In the genomic region with DNA sequence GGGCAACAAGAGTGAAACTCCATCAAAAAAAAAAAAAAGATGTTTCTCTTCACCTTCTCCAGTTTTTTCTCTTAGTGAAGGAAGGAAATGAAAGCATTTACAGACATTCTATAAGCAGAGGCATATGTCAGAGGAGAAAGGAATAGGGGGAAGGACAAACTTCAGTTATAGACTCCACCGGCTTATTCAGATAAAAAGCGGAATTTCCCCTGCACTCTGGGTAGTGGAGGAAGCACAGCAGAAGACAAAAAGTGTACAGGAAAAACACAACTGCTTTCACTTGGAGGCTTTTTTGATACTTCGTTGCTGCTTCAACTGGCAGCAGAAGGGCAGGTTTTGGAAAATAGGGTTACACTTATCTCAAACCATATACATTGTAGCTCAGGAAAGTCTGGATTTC, we compare ENCODE assay signal across 13 cellular contexts. TPM values are rescaled to one million over a fixed set of nuclear protein-coding genes. Genes with fewer than 3 reads are reported as not detected.
DNase-seq lines count a peak whose midpoint lies in the region; ATAC-seq and TF ChIP-seq lines count a peak whose summit lies in the region.
"Had no signal": no experiment of that assay in that cellular context is flagged by ENCODE, and none has a peak within 500 bp of the region (broad histone marks: within the 10 kb centered on the region; RNA-seq: fewer than 3 reads in every experiment).

No MANE protein-coding gene starts in this region.

- peak overlapping the region; percentile 60 for H3K27ac Mint-ChIP-seq in activated CD8-positive, alpha-beta T cell treated with anti-CD3 and anti-CD28 coated beads, Interleukin-2, amount 10 ng/mL, durations not matched to agents 7 days and 5 days
- peak overlapping the region; percentile 78 to 99 (median 97) for H3K27ac Mint-ChIP-seq in naive thymus-derived CD8-positive, alpha-beta T cell

- peaks cover 67% of the 10 kb centered on the region for H3K4me1 Mint-ChIP-seq in activated CD8-positive, alpha-beta T cell treated with anti-CD3 and anti-CD28 coated beads, Interleukin-2, amount 10 ng/mL, durations not matched to agents 7 days and 5 days (ENCODE audit: low read depth)
- peaks cover 27 to 72% (median 67%) of the 10 kb centered on the region in 4 donors for H3K4me1 Mint-ChIP-seq in naive thymus-derived CD8-positive, alpha-beta T cell

- no peak for ATAC-seq in activated CD8-positive, alpha-beta T cell treated with anti-CD3 and anti-CD28 coated beads, Interleukin-2, amount 10 ng/mL, durations not matched to agents 7 days and 5 days
- peak in 1 of 2 donors; percentile 4 for ATAC-seq in naive thymus-derived CD8-positive, alpha-beta T cell
- ATAC-seq in HG03159 (IDR thresholded peaks at IDR 0.05; ENCODE audit: unreplicated experiment) = no peak
- ATAC-seq: activated CD4-positive, CD25-positive, alpha-beta regulatory T cell treated with anti-CD3 and anti-CD28 coated beads, Interleukin-2, amount 50 U/mL, for 24 hours; left ventricle myocardium superior; SK-N-SH treated with all-trans-retinoic acid at 6 μM for 48 hours had no signal

- peak overlapping the region; percentile 63 for H3K4me3 Mint-ChIP-seq in activated CD8-positive, alpha-beta T cell treated with anti-CD3 and anti-CD28 coated beads, Interleukin-2, amount 10 ng/mL, durations not matched to agents 7 days and 5 days
- peak overlapping the region; percentile 64 to 98 (median 92) for H3K4me3 Mint-ChIP-seq in naive thymus-derived CD8-positive, alpha-beta T cell

- H3K27me3 ChIP-seq in HL-60 (ENCODE audit: insufficient read depth, poor library complexity, severe bottlenecking) = no peaks in the 10 kb centered on the region

- H3K27ac ChIP-seq in HL-60 (replicated peaks) = peak overlapping the region; percentile 62

- H3K36me3 Mint-ChIP-seq in activated CD8-positive, alpha-beta T cell treated with anti-CD3 and anti-CD28 coated beads, Interleukin-2, amount 10 ng/mL, durations not matched to agents 7 days and 5 days (ENCODE audit: low read depth) = peaks cover 38% of the 10 kb centered on the region
- H3K36me3 Mint-ChIP-seq in naive thymus-derived CD8-positive, alpha-beta T cell = peaks cover 2 to 15% (median 5%) of the 10 kb centered on the region in 3 donors

- peak; percentile 21 for DNase-seq in SIG-M5 treated with dmso at 0.1 percent for 504 hours (lab: John Stamatoyannopoulos, UW; ENCODE audit: unreplicated experiment)
- no peak for DNase-seq in SIG-M5 (lab: John Stamatoyannopoulos, UW)
- DNase-seq in HL-60 (ENCODE audit: low read depth in 1 of 2, low spot score in 1 of 2) = peak in 1 of 2 experiments; percentile 57
- DNase-seq in activated CD8-positive, alpha-beta T cell treated with anti-CD3 and anti-CD28 coated beads, Interleukin-2, amount 10 ng/mL, durations not matched to agents 7 days and 5 days = no peak
- peak in 4 of 10 donors; percentile 31 to 36 (median 34) for DNase-seq in naive thymus-derived CD8-positive, alpha-beta T cell
- no peak for DNase-seq in erythroblast (lab: John Stamatoyannopoulos, UW)
- no peak for DNase-seq in A172 (ENCODE audit: low spot score)
- DNase-seq: 8988T, cerebellar nuclear complex, left ventricle myocardium superior had no signal

- H3K9me3 Mint-ChIP-seq in activated CD8-positive, alpha-beta T cell treated with anti-CD3 and anti-CD28 coated beads, Interleukin-2, amount 10 ng/mL, durations not matched to agents 7 days and 5 days (ENCODE audit: insufficient read depth) = no peaks in the 10 kb centered on the region
- no peaks in the 10 kb centered on the region for H3K9me3 Mint-ChIP-seq in naive thymus-derived CD8-positive, alpha-beta T cell

- no peaks in the 10 kb centered on the region for H3K27me3 Mint-ChIP-seq in activated CD8-positive, alpha-beta T cell treated with anti-CD3 and anti-CD28 coated beads, Interleukin-2, amount 10 ng/mL, durations not matched to agents 7 days and 5 days (ENCODE audit: low read depth)
- H3K27me3 Mint-ChIP-seq in naive thymus-derived CD8-positive, alpha-beta T cell = no peaks in the 10 kb centered on the region

- TF ChIP-seq CTCF in HL-60 (IDR thresholded peaks at IDR 0.05; ENCODE audit: insufficient read depth, low read length) = no peak

- CTCF ChIA-PET in activated CD8-positive, alpha-beta T cell treated with anti-CD3 and anti-CD28 coated beads, Interleukin-2, amount 10 ng/mL, durations not matched to agents 7 days and 5 days (lab: Charles Lee) = interaction anchor here (1.1 to 11.2 kb wide), 2 partner anchors 24 to 36 kb away, joined by 7 to 67 read pairs; no protein-coding TSS in a partner anchor

- POLR2A ChIA-PET in activated CD8-positive, alpha-beta T cell treated with anti-CD3 and anti-CD28 coated beads, Interleukin-2, amount 10 ng/mL, durations not matched to agents 7 days and 5 days (lab: Charles Lee) = interaction anchor here (1.0 to 10.1 kb wide), 2 partner anchors 38 to 78 kb away, joined by 4 to 128 read pairs; no protein-coding TSS in a partner anchor
- POLR2A ChIA-PET in naive thymus-derived CD8-positive, alpha-beta T cell (lab: Charles Lee) = interaction anchor here (0.5 to 21.6 kb wide), 10 partner anchors 9 to 103 kb away, joined by 3 to 360 read pairs (median 8); no protein-coding TSS in a partner anchor

- TF ChIP-seq POLR2A in erythroblast (IDR thresholded peaks at IDR 0.05; ENCODE audit: low read length) = no peak

- H3K4me3 ChIP-seq in HL-60 (replicated peaks; ENCODE audit: insufficient read depth, low read length) = no peak overlapping the region

RNA-seq across cellular contexts. Expression of a gene that starts 3.2 kb away (rescaled TPM):
- 10 to 100 TPM; 73.4 to 76.2 TPM for total RNA-seq in activated CD8-positive, alpha-beta T cell treated with anti-CD3 and anti-CD28 coated beads, Interleukin-2, amount 10 ng/mL, durations not matched to agents 7 days and 5 days
- total RNA-seq in naive thymus-derived CD8-positive, alpha-beta T cell = 100 to 1,000 TPM; 291 to 295 TPM
- 100 to 1,000 TPM; 285 to 350 (median 310) TPM for polyA plus RNA-seq in naive thymus-derived CD8-positive, alpha-beta T cell
- 8.0 and 15.5 TPM in 2 replicates for total RNA-seq in A172 (2014; rRNA removed; shearing (Covaris generic))
